ENCODE assay signal across 8 cellular contexts in genomic region chr5:41856644-41857491, GRCh38. TPM values are rescaled to one million over a fixed set of nuclear protein-coding genes. Genes with fewer than 3 reads are reported as not detected.
DNase-seq lines count a peak whose midpoint lies in the region; ATAC-seq, FAIRE-seq and TF ChIP-seq lines count a peak whose summit lies in the region.

No MANE protein-coding gene starts in this region.

- intact Hi-C loops in esophagus muscularis mucosa (cut with DNase I) = loop anchor here (2.0 to 10.0 kb wide), 3 partner anchors 68 to 1038 kb away; partner anchors contain the start of gene FBXO4

- H3K27ac ChIP-seq in DND-41 (ENCODE audit: low read length) (no peak overlapping the region), esophagus muscularis mucosa (replicated peaks in 1 of 4) (no peak overlapping the region)

- H3K27me3 ChIP-seq in DND-41 (ENCODE audit: insufficient read depth, low read length, poor library complexity) (no peaks in the 10 kb centered on the region), esophagus muscularis mucosa (no peaks in the 10 kb centered on the region)

- H3K4me3 Mint-ChIP-seq in natural killer cell treated with Interleukin-12 subunit alpha and Interleukin-12 subunit beta and Interleukin-15 and Interleukin-18, amount 100 ng/mL, for 72 hours = no peak overlapping the region

- H3K36me3 ChIP-seq in DND-41 (ENCODE audit: insufficient read depth, low read length) = peaks cover 92% of the 10 kb centered on the region
- H3K36me3 ChIP-seq in esophagus muscularis mucosa = peaks cover 33 to 82% (median 58%) of the 10 kb centered on the region in 4 donors

- H2AFZ ChIP-seq in DND-41 (ENCODE audit: low read depth, low read length) = no peak overlapping the region

- no peak for TF ChIP-seq EP300 in esophagus muscularis mucosa (IDR thresholded peaks at IDR 0.05)

- H3K4me3 ChIP-seq in DND-41 (ENCODE audit: low read depth in 1 of 2, low read length in 2 of 2) = no peak overlapping the region
- no peak overlapping the region for H3K4me3 ChIP-seq in esophagus muscularis mucosa

- no peak overlapping the region for H3K9ac ChIP-seq in DND-41 (ENCODE audit: low read depth, low read length)

- no peaks in the 10 kb centered on the region for H3K9me3 Mint-ChIP-seq in natural killer cell treated with Interleukin-12 subunit alpha and Interleukin-12 subunit beta and Interleukin-15 and Interleukin-18, amount 100 ng/mL, for 72 hours

- H3K36me3 Mint-ChIP-seq in natural killer cell treated with Interleukin-12 subunit alpha and Interleukin-12 subunit beta and Interleukin-15 and Interleukin-18, amount 100 ng/mL, for 72 hours = peaks cover 13% of the 10 kb centered on the region

- 51% methylated on average over 5 of the region's 5 CpGs for WGBS in esophagus muscularis mucosa

- H3K27ac Mint-ChIP-seq in natural killer cell treated with Interleukin-12 subunit alpha and Interleukin-12 subunit beta and Interleukin-15 and Interleukin-18, amount 100 ng/mL, for 72 hours = no peak overlapping the region

- FAIRE-seq in urothelium cell line (lab: Jason Lieb, UNC) = no peak

- H3K4me1 ChIP-seq in DND-41 (ENCODE audit: insufficient read depth, low read length) = no peaks in the 10 kb centered on the region
- peaks cover 0 to 7% (median 3%) of the 10 kb centered on the region in 4 donors for H3K4me1 ChIP-seq in esophagus muscularis mucosa

- DNase-seq in DND-41 (peak; percentile 61), HPDE6-E6E7 (ENCODE audit: extremely low spot score) (peak; percentile 28), NCI-H748 treated with DMSO at 0.1 percent for 48 hours (lab: John Stamatoyannopoulos, UW) (peak; percentile 90), esophagus muscularis mucosa (ENCODE audit: extremely low spot score) (no peak), urothelium cell line (ENCODE audit: low spot score) (peak; percentile 74)
- peak; percentile 37 to 38 for DNase-seq in activated CD4-positive, alpha-beta T cell treated with anti-CD3 and anti-CD28 coated beads, Interleukin-2, amount 50 U/mL, for 4 hours
- peak; percentile 71 for DNase-seq in natural killer cell treated with Interleukin-12 subunit alpha and Interleukin-12 subunit beta and Interleukin-15 and Interleukin-18, amount 100 ng/mL, for 72 hours (ENCODE audit: low spot score)

- no peaks in the 10 kb centered on the region for H3K27me3 Mint-ChIP-seq in natural killer cell treated with Interleukin-12 subunit alpha and Interleukin-12 subunit beta and Interleukin-15 and Interleukin-18, amount 100 ng/mL, for 72 hours

- H3K9me3 ChIP-seq in DND-41 (ENCODE audit: insufficient read depth, low read length, severe bottlenecking) (no peaks in the 10 kb centered on the region), esophagus muscularis mucosa (no peaks in the 10 kb centered on the region)

- ATAC-seq in DND-41 (ENCODE audit: insufficient read depth, low read depth) (peak; percentile 92), GM21447 (IDR thresholded peaks at IDR 0.05; ENCODE audit: unreplicated experiment) (peak; percentile 87)
- ATAC-seq in natural killer cell treated with Interleukin-12 subunit alpha and Interleukin-12 subunit beta and Interleukin-15 and Interleukin-18, amount 100 ng/mL, for 72 hours = peak; percentile 64 to 74

- TF ChIP-seq POLR2A in esophagus muscularis mucosa (IDR thresholded peaks at IDR 0.05; ENCODE audit: low read depth) = no peak

- peaks cover 4 to 6% of the 10 kb centered on the region in 2 donors for H3K4me1 Mint-ChIP-seq in natural killer cell treated with Interleukin-12 subunit alpha and Interleukin-12 subunit beta and Interleukin-15 and Interleukin-18, amount 100 ng/mL, for 72 hours (ENCODE audit: low read depth in 2 of 2)

- peaks cover 11% of the 10 kb centered on the region for H3K79me2 ChIP-seq in DND-41 (ENCODE audit: insufficient read depth, low read length)

- no peak overlapping the region for H3K4me2 ChIP-seq in DND-41 (ENCODE audit: insufficient read depth, low read length)

- TF ChIP-seq CTCF in DND-41 (IDR thresholded peaks at IDR 0.05; ENCODE audit: borderline replicate concordance, extremely low read depth, low read length, poor library complexity, severe bottlenecking) (peak; percentile 83), esophagus muscularis mucosa (IDR thresholded peaks at IDR 0.05) (peak; percentile 65 to 78 (median 76))

- peaks cover 4% of the 10 kb centered on the region; the same call in 1 of the 2 replicates for H4K20me1 ChIP-seq in DND-41 (ENCODE audit: insufficient read depth, low read length)

RNA-seq across cellular contexts. Expression of gene OXCT1, which starts 13.4 kb away (rescaled TPM):
- 10 to 100 TPM; 30.8 to 47.6 (median 37.7) TPM for total RNA-seq in esophagus muscularis mucosa
- 10 to 100 TPM; 31.2 to 50.2 TPM for total RNA-seq in natural killer cell treated with Interleukin-12 subunit alpha and Interleukin-12 subunit beta and Interleukin-15 and Interleukin-18, amount 100 ng/mL, for 72 hours

RNA-seq across cellular contexts. Expression of gene RIMOC1, which starts 47.3 kb away (rescaled TPM):
- 10 to 100 TPM; 19.5 to 24.5 (median 20.2) TPM for total RNA-seq in esophagus muscularis mucosa
- 10 to 100 TPM; 27.0 to 29.7 TPM for total RNA-seq in natural killer cell treated with Interleukin-12 subunit alpha and Interleukin-12 subunit beta and Interleukin-15 and Interleukin-18, amount 100 ng/mL, for 72 hours
